Comparison of ENCODE assay signal across 16 cellular contexts in genomic region chr5:90930062-90930461, GRCh38.
DNase-seq lines count a peak whose midpoint lies in the region; TF ChIP-seq lines count a peak whose summit lies in the region.
"Had no signal": no experiment of that assay in that cellular context is flagged by ENCODE, and none has a peak within 500 bp of the region (broad histone marks: within the 10 kb centered on the region; RNA-seq: fewer than 3 reads in every experiment).

No MANE protein-coding gene starts in this region.

- H3K4me3 Mint-ChIP-seq in mesothelial cell of epicardium (no peak overlapping the region), Calu3 (ENCODE audit: low read depth, unreplicated experiment) (no peak overlapping the region)
- H3K4me3 Mint-ChIP-seq: CD8-positive, alpha-beta memory T cell had no signal

- H3K9me3 ChIP-seq in HUES64 (ENCODE audit: insufficient read depth, low read depth, low read length) (no peaks in the 10 kb centered on the region), iPS-20b (ENCODE audit: insufficient read depth, low read depth, low read length) (no peaks in the 10 kb centered on the region), smooth muscle cell (replicated peaks; ENCODE audit: low read depth) (no peaks in the 10 kb centered on the region)

- peak overlapping the region; percentile 24 for H2AFZ ChIP-seq in smooth muscle cell (ENCODE audit: low read depth)

- H3K4me1 Mint-ChIP-seq in mesothelial cell of epicardium, result peaks cover 32% of the 10 kb centered on the region
- peaks cover 22% of the 10 kb centered on the region for H3K4me1 Mint-ChIP-seq in Calu3 (ENCODE audit: low read depth, unreplicated experiment)

- intact Hi-C loops in Calu3 (cut with micrococcal nuclease; ENCODE audit: unreplicated experiment), result loop anchor here (5.0 to 10.0 kb wide), 2 partner anchors 127 to 485 kb away; no protein-coding TSS in a partner anchor

- 100% methylated on average over 3 of the region's 5 CpGs for WGBS in HUES64
- 91% methylated on average over 5 of the region's 5 CpGs for WGBS in smooth muscle cell (ENCODE audit: low lambda C conversion rate)

- H3K36me3 ChIP-seq in HUES64 (ENCODE audit: insufficient read depth, low read length), result no peaks in the 10 kb centered on the region
- H3K36me3 ChIP-seq in iPS-20b (ENCODE audit: insufficient read depth, low read depth, low read length), result no peaks in the 10 kb centered on the region
- H3K36me3 ChIP-seq in smooth muscle cell (ENCODE audit: low read depth), result no peaks in the 10 kb centered on the region
- H3K36me3 ChIP-seq: SJCRH30 had no signal

- BruUV-seq in Calu3 (replicated peaks; lab: Mats Ljungman, UMichigan), result no TSS peak

- H3K27ac ChIP-seq in HUES64 (ENCODE audit: low read depth, low read length) (no peak overlapping the region), VCaP (peak overlapping the region; percentile 55), iPS-20b (ENCODE audit: low read length) (no peak overlapping the region), smooth muscle cell (ENCODE audit: low read depth) (peak overlapping the region; percentile 79)
- H3K27ac ChIP-seq: KMS-11, SJCRH30 had no signal

- peaks cover 4% of the 10 kb centered on the region for H3F3A ChIP-seq in smooth muscle cell (ENCODE audit: low read depth)

- DNase-seq in smooth muscle cell (lab: John Stamatoyannopoulos, UW; ENCODE audit: unreplicated experiment), result no peak
- no peak for DNase-seq in activated CD4-positive, alpha-beta T cell treated with anti-CD3 and anti-CD28 coated beads for 48 hours
- DNase-seq in mesothelial cell of epicardium (ENCODE audit: low spot score in 2 of 2, unreplicated experiment in 2 of 2), result no peak
- DNase-seq in Calu3, result no peak
- DNase-seq: ACHN; C1 segment of cervical spinal cord; CD8-positive, alpha-beta memory T cell; DND-41; GOT3; NCI-H187; NCI-H2107; SJCRH30 had no signal

- peaks cover 5% of the 10 kb centered on the region for H3K9me3 Mint-ChIP-seq in mesothelial cell of epicardium
- H3K9me3 Mint-ChIP-seq in Calu3 (ENCODE audit: low read depth, unreplicated experiment), result no peaks in the 10 kb centered on the region

- peak overlapping the region; percentile 65 for H3K4me3 ChIP-seq in HUES64 (ENCODE audit: low read length)
- H3K4me3 ChIP-seq in iPS-20b (ENCODE audit: low read length), result peak overlapping the region; percentile 52
- peak overlapping the region; percentile 40 for H3K4me3 ChIP-seq in smooth muscle cell
- H3K4me3 ChIP-seq: SJCRH30 had no signal

- H3K27me3 ChIP-seq in HUES64 (ENCODE audit: insufficient read depth, low read length), result no peaks in the 10 kb centered on the region
- H3K27me3 ChIP-seq in iPS-20b (ENCODE audit: insufficient read depth, low read length), result no peaks in the 10 kb centered on the region
- no peaks in the 10 kb centered on the region for H3K27me3 ChIP-seq in smooth muscle cell (ENCODE audit: low read depth)
- H3K27me3 ChIP-seq: SJCRH30 had no signal

- CTCF ChIA-PET in Calu3 (lab: Charles Lee), result no interaction called here

- H4K20me1 ChIP-seq in smooth muscle cell (ENCODE audit: low read depth), result no peaks in the 10 kb centered on the region

- peaks cover 6% of the 10 kb centered on the region for H3K36me3 Mint-ChIP-seq in mesothelial cell of epicardium
- no peaks in the 10 kb centered on the region for H3K36me3 Mint-ChIP-seq in Calu3 (ENCODE audit: insufficient read depth, unreplicated experiment)
- H3K36me3 Mint-ChIP-seq: CD8-positive, alpha-beta memory T cell had no signal

- no peaks in the 10 kb centered on the region for H3K79me2 ChIP-seq in smooth muscle cell (ENCODE audit: low read depth)

- H3K27ac Mint-ChIP-seq in mesothelial cell of epicardium (no peak overlapping the region), Calu3 (ENCODE audit: unreplicated experiment) (no peak overlapping the region)

- H3K4me1 ChIP-seq in HUES64 (ENCODE audit: insufficient read depth, low read length) (peaks cover 34% of the 10 kb centered on the region), iPS-20b (ENCODE audit: insufficient read depth, low read length) (peaks cover 6% of the 10 kb centered on the region; the same call in 1 of the 2 replicates), smooth muscle cell (ENCODE audit: low read depth) (peaks cover 36% of the 10 kb centered on the region)
- H3K4me1 ChIP-seq: SJCRH30 had no signal

- peak overlapping the region; percentile 78 for H3K4me2 ChIP-seq in smooth muscle cell
- H3K4me2 ChIP-seq: KMS-11 had no signal

- TF ChIP-seq CTCF in VCaP (conservative IDR thresholded peaks at IDR 0.05) (no peak), smooth muscle cell (IDR thresholded peaks at IDR 0.05; ENCODE audit: borderline replicate concordance, insufficient read depth, poor library complexity, severe bottlenecking) (no peak), mesothelial cell of epicardium (IDR thresholded peaks at IDR 0.05; ENCODE audit: unreplicated experiment) (no peak), Calu3 (IDR thresholded peaks at IDR 0.05; ENCODE audit: unreplicated experiment) (no peak)

- H3K27me3 Mint-ChIP-seq in mesothelial cell of epicardium (ENCODE audit: low read depth), result no peaks in the 10 kb centered on the region
- no peaks in the 10 kb centered on the region for H3K27me3 Mint-ChIP-seq in Calu3 (ENCODE audit: unreplicated experiment)

- no peak overlapping the region; the same call in 1 of the 2 replicates for H3K9ac ChIP-seq in HUES64 (ENCODE audit: low read depth, low read length)
- H3K9ac ChIP-seq in iPS-20b (ENCODE audit: low read depth, low read length), result peak overlapping the region; percentile 72; the same call in 1 of the 2 replicates
- H3K9ac ChIP-seq in smooth muscle cell (ENCODE audit: low read depth), result peak overlapping the region; percentile 12
- H3K9ac ChIP-seq: KMS-11 had no signal

Comparison
In these comparisons a context has a peak if more than half of its experiments do, and no peak if none do; other contexts are left out.
1. H3K27ac ChIP-seq: peak in VCaP (single experiment) and smooth muscle cell (single experiment); none in HUES64 (single experiment) and iPS-20b (single experiment).
2. Peak in every context shown above with its lines, with median percentiles within 50 percentile points of each other: H3K4me3 ChIP-seq.